Comparison of ENCODE assay signal across 8 cellular contexts in the genomic region with DNA sequence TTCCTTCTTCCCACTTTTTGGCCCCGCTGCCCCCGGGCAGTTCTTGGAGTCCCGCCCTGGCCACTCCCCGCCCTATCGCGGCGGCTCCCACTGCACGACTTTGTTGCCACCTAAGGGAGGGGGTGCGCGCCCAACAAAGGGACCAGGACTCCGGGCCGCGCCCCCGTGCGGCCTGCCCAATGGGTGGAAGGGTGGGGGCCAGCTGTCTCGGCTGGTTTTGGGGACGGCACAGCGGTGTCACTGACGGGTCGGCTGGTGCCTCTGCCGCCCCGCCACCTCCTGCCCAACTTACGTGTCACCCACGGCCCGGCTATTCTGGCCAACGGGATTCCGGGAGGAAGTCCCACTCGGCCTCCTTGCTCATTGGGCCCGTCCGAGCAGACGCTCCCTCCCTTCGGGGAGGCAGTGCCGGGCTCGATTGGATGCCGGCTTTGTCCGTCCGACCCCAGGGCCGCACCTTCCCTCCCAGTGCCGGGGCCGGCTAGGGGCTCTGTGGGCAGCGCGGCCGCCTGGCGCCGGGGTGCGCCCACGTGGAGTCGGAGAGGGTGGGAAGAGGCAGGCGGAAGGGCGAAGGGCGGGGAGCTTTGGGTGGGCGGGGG. TPM values are rescaled to one million over a fixed set of nuclear protein-coding genes. Genes with fewer than 3 reads are reported as not detected.
A peak's percentile ranks its signal among the peaks of the same experiment; 100 is the strongest.
DNase-seq lines count a peak whose midpoint lies in the region; ATAC-seq and TF ChIP-seq lines count a peak whose summit lies in the region.

A gene with protein sequence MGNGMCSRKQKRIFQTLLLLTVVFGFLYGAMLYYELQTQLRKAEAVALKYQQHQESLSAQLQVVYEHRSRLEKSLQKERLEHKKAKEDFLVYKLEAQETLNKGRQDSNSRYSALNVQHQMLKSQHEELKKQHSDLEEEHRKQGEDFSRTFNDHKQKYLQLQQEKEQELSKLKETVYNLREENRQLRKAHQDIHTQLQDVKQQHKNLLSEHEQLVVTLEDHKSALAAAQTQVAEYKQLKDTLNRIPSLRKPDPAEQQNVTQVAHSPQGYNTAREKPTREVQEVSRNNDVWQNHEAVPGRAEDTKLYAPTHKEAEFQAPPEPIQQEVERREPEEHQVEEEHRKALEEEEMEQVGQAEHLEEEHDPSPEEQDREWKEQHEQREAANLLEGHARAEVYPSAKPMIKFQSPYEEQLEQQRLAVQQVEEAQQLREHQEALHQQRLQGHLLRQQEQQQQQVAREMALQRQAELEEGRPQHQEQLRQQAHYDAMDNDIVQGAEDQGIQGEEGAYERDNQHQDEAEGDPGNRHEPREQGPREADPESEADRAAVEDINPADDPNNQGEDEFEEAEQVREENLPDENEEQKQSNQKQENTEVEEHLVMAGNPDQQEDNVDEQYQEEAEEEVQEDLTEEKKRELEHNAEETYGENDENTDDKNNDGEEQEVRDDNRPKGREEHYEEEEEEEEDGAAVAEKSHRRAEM (minus strand): TSS at position 314 of the 599 bp plus-strand sequence. CDS start 639 bp downstream, outside the sequence.

- peak; percentile 85 for ATAC-seq in HG02678 (IDR thresholded peaks at IDR 0.05; ENCODE audit: unreplicated experiment)
- ATAC-seq in right cardiac atrium, result peak; percentile 98 to 99

- H3K36me3 ChIP-seq in ascending aorta, result no peaks in the 10 kb centered on the region
- no peaks in the 10 kb centered on the region for H3K36me3 ChIP-seq in prostate gland

- under 1% methylated on average over 52 of the region's 52 CpGs for WGBS in right cardiac atrium
- WGBS in prostate gland, result under 1% methylated on average over 52 of the region's 52 CpGs

- DNase-seq in NCI-H1105 (lab: John Stamatoyannopoulos, UW) (peak; percentile 98), SKM-1 treated with dmso at 0.1 percent for 144 hours (lab: John Stamatoyannopoulos, UW; ENCODE audit: unreplicated experiment) (peak; percentile 95), ascending aorta (ENCODE audit: low spot score in 2 of 2) (peak; percentile 88 to 98), right cardiac atrium (peak; percentile 98), prostate gland (ENCODE audit: low spot score) (peak; percentile 94)
- DNase-seq in effector CD4-positive, alpha-beta T cell, result no peak

- TF ChIP-seq POLR2A in GM15510 (IDR thresholded peaks at IDR 0.05; ENCODE audit: borderline replicate concordance, extremely low read depth, insufficient read length) (peak; percentile 47), prostate gland (IDR thresholded peaks at IDR 0.05) (peak; percentile 63)

- H3K27me3 ChIP-seq in ascending aorta (no peaks in the 10 kb centered on the region), right cardiac atrium (ENCODE audit: control insufficient read depth, insufficient read depth) (no peaks in the 10 kb centered on the region), prostate gland (replicated peaks; ENCODE audit: insufficient read depth) (no peaks in the 10 kb centered on the region)

- H3K4me1 ChIP-seq in ascending aorta, result peaks cover 0 to 18% of the 10 kb centered on the region in 2 donors
- no peaks in the 10 kb centered on the region for H3K4me1 ChIP-seq in right cardiac atrium (ENCODE audit: control insufficient read depth, insufficient read depth, low read length)
- H3K4me1 ChIP-seq in prostate gland (replicated peaks), result no peaks in the 10 kb centered on the region

- intact Hi-C loops in ascending aorta (cut with DNase I) (loop anchor here (1.0 to 10.0 kb wide), 6 partner anchors 45 to 1869 kb away; a partner anchor contains a TSS), right cardiac atrium (cut with DNase I) (loop anchor here in 1 of 4 donors (5.0 kb wide), 1 partner anchor 43 kb away; no protein-coding TSS in a partner anchor), prostate gland (cut with DNase I) (loop anchor here (2.0 to 5.0 kb wide), 2 partner anchors 38 to 69 kb away; no protein-coding TSS in a partner anchor)

- H3K27ac ChIP-seq in ascending aorta (peak within 1 kb of the TSS; percentile 93 to 95), right cardiac atrium (ENCODE audit: low read length) (peak within 1 kb of the TSS; percentile 96), prostate gland (peak within 1 kb of the TSS; percentile 87 to 89)

- TF ChIP-seq CTCF in ascending aorta (IDR thresholded peaks at IDR 0.05) (no peak), prostate gland (IDR thresholded peaks at IDR 0.05) (peak in 1 of 4 experiments; percentile 14)

- peak within 1 kb of the TSS; percentile 71 to 79 for H3K4me3 ChIP-seq in ascending aorta
- H3K4me3 ChIP-seq in right cardiac atrium (ENCODE audit: low read length), result peak within 1 kb of the TSS; percentile 64
- peak within 1 kb of the TSS; percentile 65 to 70 for H3K4me3 ChIP-seq in prostate gland

- H3K9me3 ChIP-seq in ascending aorta (no peaks in the 10 kb centered on the region), right cardiac atrium (ENCODE audit: control insufficient read depth, low read length) (no peaks in the 10 kb centered on the region), prostate gland (no peaks in the 10 kb centered on the region)

RNA-seq across cellular contexts. Expression of the gene that starts here (rescaled TPM):
- total RNA-seq in ascending aorta (43.1 TPM), right cardiac atrium (10 to 100 TPM; 62.3 to 73.7 (median 67.1) TPM), prostate gland (10 to 100 TPM; 22.3 to 25.5 TPM)
- 33.5 TPM for polyA plus RNA-seq in right cardiac atrium
